In the genomic region with DNA sequence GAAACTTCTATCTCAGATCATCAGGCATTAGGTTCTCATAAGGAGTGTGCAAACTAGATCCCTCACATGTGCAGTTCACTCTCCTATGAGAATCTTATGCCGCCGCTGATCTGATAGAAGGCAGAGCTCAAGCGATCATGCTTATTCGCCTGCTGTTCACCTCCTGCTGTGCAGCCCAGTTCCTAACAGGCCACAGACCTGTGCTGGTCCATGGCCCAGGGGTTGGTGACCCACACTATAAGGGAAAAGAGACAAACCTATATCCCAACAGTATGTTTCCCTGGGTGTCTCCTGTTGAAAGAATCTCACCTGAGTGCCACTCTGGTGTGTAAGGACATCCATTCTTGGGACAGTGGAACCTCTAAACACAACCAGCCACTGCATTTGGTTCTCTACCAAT, we compare ENCODE assay signal across 23 cellular contexts.
"Had no signal": no experiment of that assay in that cellular context is flagged by ENCODE, and none has a peak within 500 bp of the region (broad histone marks: within the 10 kb centered on the region; RNA-seq: fewer than 3 reads in every experiment).

No MANE protein-coding gene starts in this region.

- H3K4me3 ChIP-seq: colonic mucosa, coronary artery, dorsolateral prefrontal cortex, esophagus muscularis mucosa, esophagus squamous epithelium, gastrocnemius medialis, gastroesophageal sphincter, heart left ventricle, heart right ventricle had no signal

- H3K9me3 ChIP-seq: colonic mucosa, esophagus muscularis mucosa, esophagus squamous epithelium, gastrocnemius medialis, gastroesophageal sphincter, heart left ventricle, heart right ventricle had no signal

- H3K27ac ChIP-seq: colonic mucosa, coronary artery, dorsolateral prefrontal cortex, epithelial cell of prostate, esophagus muscularis mucosa, esophagus squamous epithelium, foreskin keratinocyte, gastrocnemius medialis, gastroesophageal sphincter, heart left ventricle, heart right ventricle had no signal

- H3K36me3 ChIP-seq: colonic mucosa, esophagus muscularis mucosa, esophagus squamous epithelium, gastrocnemius medialis, gastroesophageal sphincter, heart left ventricle, heart right ventricle had no signal

- H3K4me1 ChIP-seq: colonic mucosa, esophagus muscularis mucosa, esophagus squamous epithelium, foreskin keratinocyte, gastrocnemius medialis, gastroesophageal sphincter, heart left ventricle, heart right ventricle had no signal

- H3K27me3 ChIP-seq: colonic mucosa, esophagus muscularis mucosa, esophagus squamous epithelium, foreskin keratinocyte, gastrocnemius medialis had no signal

- DNase-seq: colonic mucosa; cortex of kidney; dermis blood vessel endothelial cell; dorsolateral prefrontal cortex; effector CD4-positive, alpha-beta T cell; effector CD8-positive, alpha-beta T cell; effector memory CD4-positive, alpha-beta T cell; effector memory CD8-positive, alpha-beta T cell; endodermal cell; erythroblast; esophagus squamous epithelium; foreskin fibroblast; foreskin keratinocyte; foreskin melanocyte; gastrocnemius medialis; glutamatergic neuron; head of caudate nucleus; heart left ventricle; heart right ventricle had no signal
